ENCODE assay signal across 19 cellular contexts in the genomic region with DNA sequence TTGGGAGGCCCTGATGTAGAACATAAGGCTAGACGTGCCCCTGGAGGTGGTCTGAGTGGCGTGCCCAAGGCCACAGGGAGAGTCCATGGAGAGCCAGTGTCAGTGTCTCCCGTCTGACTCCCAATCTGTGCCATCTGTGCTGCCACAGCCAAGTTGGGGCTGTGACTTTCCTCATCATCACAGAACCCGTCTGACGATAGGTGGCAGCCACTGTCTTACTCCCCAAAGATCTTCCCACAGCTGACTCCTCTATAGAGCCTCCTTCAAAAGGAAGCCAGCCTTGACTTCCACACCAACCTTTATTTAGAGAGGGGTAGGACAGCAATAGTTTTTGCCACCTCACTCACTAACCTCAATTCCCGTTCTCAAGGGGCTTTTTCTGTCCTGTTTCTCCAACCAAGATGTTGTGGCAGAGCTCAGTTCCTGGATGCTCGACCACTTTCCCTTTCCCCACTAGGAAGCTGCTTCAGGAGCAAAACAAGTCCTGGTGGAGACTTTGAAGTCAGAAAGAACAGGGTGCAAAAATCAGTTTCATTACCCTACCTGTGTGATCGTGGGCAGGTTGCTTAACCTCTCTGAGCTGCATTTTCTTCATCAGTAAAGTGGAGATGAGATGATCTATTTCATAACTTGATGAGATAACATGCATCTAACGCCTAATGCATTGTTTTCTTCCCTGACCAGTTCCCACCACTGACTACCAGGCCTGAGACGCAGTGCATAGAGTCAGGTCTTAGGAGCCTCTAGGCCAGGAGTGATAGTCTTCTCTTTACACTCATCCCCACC.
"Had no signal": no experiment of that assay in that cellular context is flagged by ENCODE, and none has a peak within 500 bp of the region (broad histone marks: within the 10 kb centered on the region; RNA-seq: fewer than 3 reads in every experiment).

No MANE protein-coding gene starts in this region.

- H3K4me1 Mint-ChIP-seq: central memory CD8-positive, alpha-beta T cell; naive B cell had no signal

- H3K4me3 ChIP-seq: esophagus muscularis mucosa, gastroesophageal sphincter, heart left ventricle, left lung, right atrium auricular region, stomach had no signal

- H3K36me3 Mint-ChIP-seq: naive B cell, type B pancreatic cell had no signal

- H3K27ac Mint-ChIP-seq: activated CD8-positive, alpha-beta T cell treated with anti-CD3 and anti-CD28 coated beads, Interleukin-2, amount 10 ng/mL, durations not matched to agents 7 days and 5 days; activated naive CD4-positive, alpha-beta T cell treated with anti-CD3 and anti-CD28 coated beads for 36 hours; activated T-cell treated with anti-CD3 and anti-CD28 coated beads, Interleukin-2, amount 50 U/mL, for 24 hours; activated T-helper 2 cell treated with anti-CD3 and anti-CD28 coated beads, Interferon-gamma antibody, Interleukin-2, Interleukin-4, amounts not matched to agents 10 μg/mL and 5 μg/mL and 100 μg/mL, durations not matched to agents 14 hours and 24 hours and 36 hours; type B pancreatic cell had no signal

- H3K4me1 ChIP-seq: left lung had no signal

- H3K9me3 ChIP-seq: esophagus muscularis mucosa, gastroesophageal sphincter, heart left ventricle, left lung, right atrium auricular region, stomach had no signal

- DNase-seq: activated CD4-positive, alpha-beta T cell treated with anti-CD3 and anti-CD28 coated beads for 48 hours; activated CD4-positive, CD25-positive, alpha-beta regulatory T cell; activated CD8-positive, alpha-beta T cell treated with anti-CD3 and anti-CD28 coated beads, Interleukin-2, amount 10 ng/mL, durations not matched to agents 7 days and 5 days; activated naive CD4-positive, alpha-beta T cell treated with anti-CD3 and anti-CD28 coated beads for 36 hours; activated T-cell treated with anti-CD3 and anti-CD28 coated beads, Interleukin-2, amount 50 U/mL, for 24 hours; anterior cingulate cortex; cortex of kidney; effector CD4-positive, alpha-beta T cell; heart left ventricle; left lung; naive B cell; stomach; T1000 had no signal

- H3K4me3 Mint-ChIP-seq: activated CD8-positive, alpha-beta T cell treated with anti-CD3 and anti-CD28 coated beads, Interleukin-2, amount 10 ng/mL, durations not matched to agents 7 days and 5 days; activated naive CD4-positive, alpha-beta T cell treated with anti-CD3 and anti-CD28 coated beads for 36 hours; activated T-cell treated with anti-CD3 and anti-CD28 coated beads, Interleukin-2, amount 50 U/mL, for 24 hours; central memory CD8-positive, alpha-beta T cell; type B pancreatic cell had no signal

- H3K36me3 ChIP-seq: esophagus muscularis mucosa, gastroesophageal sphincter, heart left ventricle, left lung, right atrium auricular region, stomach had no signal

- H3K27me3 ChIP-seq: esophagus muscularis mucosa, gastroesophageal sphincter, heart left ventricle, left lung, right atrium auricular region, stomach had no signal

- H3K27me3 Mint-ChIP-seq: activated T-cell treated with anti-CD3 and anti-CD28 coated beads, Interleukin-2, amount 50 U/mL, for 24 hours; central memory CD8-positive, alpha-beta T cell had no signal

- H3K9me3 Mint-ChIP-seq: activated naive CD4-positive, alpha-beta T cell treated with anti-CD3 and anti-CD28 coated beads for 36 hours; activated T-cell treated with anti-CD3 and anti-CD28 coated beads, Interleukin-2, amount 50 U/mL, for 24 hours; activated T-helper 2 cell treated with anti-CD3 and anti-CD28 coated beads, Interferon-gamma antibody, Interleukin-2, Interleukin-4, amounts not matched to agents 10 μg/mL and 5 μg/mL and 100 μg/mL, durations not matched to agents 14 hours and 24 hours and 36 hours; naive B cell; type B pancreatic cell had no signal

- H3K27ac ChIP-seq: esophagus muscularis mucosa, gastroesophageal sphincter, heart left ventricle, left lung, right atrium auricular region had no signal
